ENCODE assay signal across 8 cellular contexts in the genomic region with DNA sequence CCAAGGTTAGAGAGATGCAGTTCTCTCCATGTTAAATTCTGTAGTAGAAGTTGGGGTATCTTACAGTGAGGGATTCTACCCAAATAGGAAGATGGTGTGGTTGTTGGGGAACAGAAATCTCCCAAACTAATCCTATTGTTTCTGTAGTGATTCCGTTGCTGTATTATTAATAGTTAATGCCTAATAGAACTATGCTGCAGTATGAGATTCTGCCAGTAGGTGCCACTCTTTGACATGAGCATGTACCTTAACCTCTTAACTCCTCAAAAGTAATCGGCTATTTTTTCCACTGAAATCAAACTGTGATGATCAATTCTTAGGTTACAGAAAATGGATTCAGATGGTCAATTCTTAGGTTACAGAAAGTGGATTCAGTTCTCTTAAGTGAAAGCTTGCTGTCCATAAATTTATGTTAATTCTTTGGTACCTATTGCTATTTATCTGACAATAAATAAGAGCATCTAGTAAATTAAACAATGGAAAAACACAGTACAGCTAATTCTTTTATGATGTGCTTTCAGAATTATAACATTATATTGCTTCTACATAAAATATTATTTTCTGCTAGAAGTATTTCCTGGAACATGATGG.
DNase-seq lines count a peak whose midpoint lies in the region; ATAC-seq, FAIRE-seq and TF ChIP-seq lines count a peak whose summit lies in the region.

No MANE protein-coding gene starts in this region.

- FAIRE-seq in RCC 7860 (lab: Jason Lieb, UNC) = no peak

- no peaks in the 10 kb centered on the region for H3K27me3 ChIP-seq in left ventricle myocardium inferior (ENCODE audit: low read depth)
- no peaks in the 10 kb centered on the region for H3K27me3 ChIP-seq in PC-3 (ENCODE audit: low read length)
- H3K27me3 ChIP-seq in fibroblast of lung (ENCODE audit: control insufficient read depth, insufficient read depth, low read length) = no peaks in the 10 kb centered on the region
- H3K27me3 ChIP-seq in thyroid gland = no peaks in the 10 kb centered on the region

- H3K36me3 ChIP-seq in left ventricle myocardium inferior (no peaks in the 10 kb centered on the region), PC-3 (ENCODE audit: low read depth, low read length) (no peaks in the 10 kb centered on the region; the same call in 1 of the 2 replicates), fibroblast of lung (ENCODE audit: control insufficient read depth, insufficient read depth, low read length) (no peaks in the 10 kb centered on the region), thyroid gland (no peaks in the 10 kb centered on the region)

- H4K20me1 ChIP-seq in PC-3 (ENCODE audit: low read length) = no peaks in the 10 kb centered on the region
- no peaks in the 10 kb centered on the region for H4K20me1 ChIP-seq in fibroblast of lung (ENCODE audit: control insufficient read depth, extremely low read depth, insufficient read depth, low read length)

- DNase-seq in left ventricle myocardium inferior (no peak), Right ventricle myocardium inferior (ENCODE audit: missing footprints) (no peak), PC-3 (peak; percentile 74), fibroblast of lung (ENCODE audit: low read depth in 2 of 2) (peak; percentile 28 to 75), thyroid gland (no peak), AG20443 (ENCODE audit: low spot score) (no peak), RCC 7860 (ENCODE audit: low spot score) (no peak), midbrain (lab: John Stamatoyannopoulos, UW) (no peak)

- no peak for TF ChIP-seq POLR2A in thyroid gland (IDR thresholded peaks at IDR 0.05)

- ATAC-seq in Right ventricle myocardium inferior = no peak
- ATAC-seq in PC-3 = no peak

- no TSS peak for BruUV-seq in PC-3 (replicated peaks; lab: Mats Ljungman, UMichigan)

- H3K4me3 ChIP-seq in left ventricle myocardium inferior (no peak overlapping the region), PC-3 (ENCODE audit: low read length) (no peak overlapping the region), fibroblast of lung (replicated peaks in 1 of 4; ENCODE audit: control extremely low read depth in 1 of 4, insufficient read depth in 1 of 4, low read depth in 3 of 4, low read length in 4 of 4) (no peak overlapping the region), thyroid gland (replicated peaks in 1 of 3) (no peak overlapping the region)

- H3K4me2 ChIP-seq in PC-3 (ENCODE audit: low read length) (no peak overlapping the region), fibroblast of lung (ENCODE audit: extremely low read depth, insufficient read depth, low read length) (no peak overlapping the region)

- H3K9ac ChIP-seq in PC-3 (ENCODE audit: low read length) (no peak overlapping the region), fibroblast of lung (ENCODE audit: insufficient read depth, low read length) (no peak overlapping the region)

- no peak overlapping the region for H2AFZ ChIP-seq in PC-3 (ENCODE audit: low read length)
- no peak overlapping the region for H2AFZ ChIP-seq in fibroblast of lung (ENCODE audit: low read length)

- TF ChIP-seq CTCF in left ventricle myocardium inferior (IDR thresholded peaks at IDR 0.05; ENCODE audit: borderline replicate concordance) (peak; percentile 64), PC-3 (conservative IDR thresholded peaks at IDR 0.05; ENCODE audit: low read depth, low read length) (peak; percentile 82), fibroblast of lung (conservative IDR thresholded peaks at IDR 0.05 in 1 of 2, IDR thresholded peaks at IDR 0.05 in 1 of 2; ENCODE audit: low read depth in 1 of 2, low read length in 2 of 2) (peak; percentile 63 to 69), thyroid gland (IDR thresholded peaks at IDR 0.05) (peak in 4 of 6 experiments; percentile 6 to 27 (median 25))

- WGBS in thyroid gland, 2 donors = 69 to 80% methylated on average over 2 of the region's 2 CpGs

- no peak overlapping the region for H3K27ac ChIP-seq in left ventricle myocardium inferior (replicated peaks)
- H3K27ac ChIP-seq in PC-3 (ENCODE audit: low read length) = no peak overlapping the region
- H3K27ac ChIP-seq in fibroblast of lung (ENCODE audit: insufficient read depth, low read length) = no peak overlapping the region
- H3K27ac ChIP-seq in thyroid gland = no peak overlapping the region

- no peaks in the 10 kb centered on the region for H3F3A ChIP-seq in PC-3 (ENCODE audit: low read length, unreplicated experiment)

- POLR2A ChIA-PET in PC-3 (lab: Charles Lee; ENCODE audit: unreplicated experiment) = no interaction called here

- H3K4me1 ChIP-seq in left ventricle myocardium inferior (no peaks in the 10 kb centered on the region), PC-3 (ENCODE audit: insufficient read depth, low read length) (peaks cover 18% of the 10 kb centered on the region), fibroblast of lung (ENCODE audit: control insufficient read depth, extremely low read depth, insufficient read depth, low read length) (no peaks in the 10 kb centered on the region), thyroid gland (no peaks in the 10 kb centered on the region)

- no peaks in the 10 kb centered on the region for H3K79me2 ChIP-seq in PC-3 (ENCODE audit: low read length)
- no peaks in the 10 kb centered on the region for H3K79me2 ChIP-seq in fibroblast of lung (ENCODE audit: control insufficient read depth, insufficient read depth, low read length)

- CTCF ChIA-PET in PC-3 (lab: Charles Lee) = no interaction called here

- H3K9me3 ChIP-seq in left ventricle myocardium inferior (replicated peaks) (peaks cover 15% of the 10 kb centered on the region), PC-3 (ENCODE audit: low read length) (no peaks in the 10 kb centered on the region), fibroblast of lung (ENCODE audit: control insufficient read depth, insufficient read depth, low read depth, low read length) (no peaks in the 10 kb centered on the region), thyroid gland (no peaks in the 10 kb centered on the region)

- intact Hi-C loops in left ventricle myocardium inferior (cut with micrococcal nuclease) (no loop called here), Right ventricle myocardium inferior (cut with DNase I) (no loop called here), PC-3 (cut with micrococcal nuclease) (no loop called here), thyroid gland (cut with DNase I) (no loop called here)

- H3K9me2 ChIP-seq in PC-3 (replicated peaks; ENCODE audit: low read length) = no peaks in the 10 kb centered on the region

Comparison
In these comparisons a context has a peak if more than half of its experiments do, and no peak if none do; other contexts are left out.
1. DNase-seq: peak in PC-3 (single experiment) and fibroblast of lung (2 of 2); none in left ventricle myocardium inferior (single experiment), Right ventricle myocardium inferior (single experiment), thyroid gland (0 of 2), AG20443 (single experiment), RCC 7860 (single experiment) and midbrain (single experiment).
2. CTCF ChIP-seq: peak in every context shown above with its lines; median percentile 82 in PC-3; 66 in fibroblast of lung; 64 in left ventricle myocardium inferior; 25 in thyroid gland.